Comparison of ENCODE assay signal across 8 cellular contexts in the genomic region with DNA sequence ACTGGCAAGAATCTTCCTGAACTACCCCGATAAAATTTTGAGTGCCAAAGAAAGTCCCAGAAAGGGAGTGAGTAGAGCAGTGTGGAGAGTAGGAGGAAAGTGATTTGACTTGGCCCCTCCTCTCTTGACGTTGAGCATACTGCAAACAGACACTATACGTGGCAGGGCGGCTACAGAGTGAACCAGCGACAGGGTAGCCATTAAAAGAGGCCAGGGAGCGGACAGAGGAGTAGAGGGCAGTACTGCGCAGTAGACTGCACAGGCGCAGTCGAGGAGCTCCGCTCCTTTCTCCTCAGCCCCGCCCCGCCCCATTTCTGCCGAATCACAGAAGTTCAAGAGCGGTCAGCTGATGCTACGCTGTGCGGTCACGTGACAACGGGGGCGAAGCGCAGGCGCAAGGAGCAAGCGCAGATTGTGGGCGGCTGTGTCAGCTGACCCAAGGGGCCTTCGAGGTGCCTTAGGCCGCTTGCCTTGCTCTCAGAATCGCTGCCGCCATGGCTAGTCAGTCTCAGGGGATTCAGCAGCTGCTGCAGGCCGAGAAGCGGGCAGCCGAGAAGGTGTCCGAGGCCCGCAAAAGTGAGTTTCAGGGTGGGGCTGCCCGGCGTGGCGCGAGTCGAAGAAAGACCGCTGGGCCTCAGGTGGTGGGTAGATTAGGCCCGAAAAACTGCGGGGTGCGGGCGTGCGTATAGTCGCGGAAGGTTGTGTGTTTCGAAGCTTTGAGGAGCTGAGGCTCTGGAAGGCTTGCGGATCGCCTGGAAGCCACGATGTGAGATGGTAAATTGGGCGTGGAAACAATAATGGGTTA. TPM values are rescaled to one million over a fixed set of nuclear protein-coding genes. Genes with fewer than 3 reads are reported as not detected.
DNase-seq lines count a peak whose midpoint lies in the region; FAIRE-seq and TF ChIP-seq lines count a peak whose summit lies in the region.

Gene ATP6V1G1, plus strand, starts transcription at position 425 of the 805 bp plus-strand sequence. Its CDS starts 70 bp downstream, at position 495.

- H3K36me3 ChIP-seq in neuronal stem cell (replicated peaks in 1 of 2; ENCODE audit: control insufficient read depth in 2 of 2, insufficient read depth in 2 of 2, low read length in 2 of 2) = peaks cover 0 to 21% of the 10 kb centered on the region in 2 donors

- H3K23ac ChIP-seq in neuronal stem cell (ENCODE audit: low read depth, low read length, poor library complexity) = peak within 1 kb of the TSS; percentile 45

- H2AFZ ChIP-seq in neuronal stem cell (ENCODE audit: low read length) = peak within 1 kb of the TSS; percentile 87

- H3K9ac ChIP-seq in neuronal stem cell (ENCODE audit: low read depth, low read length, poor library complexity) = peak within 1 kb of the TSS; percentile 97

- no CpG with 5 or more reads among the region's 50 CpGs for WGBS in neuronal stem cell (ENCODE audit: extremely low coverage in 2 of 2, insufficient read length in 2 of 2, insufficient replicate concordance in 1 of 2), 2 donors

- no peaks in the 10 kb centered on the region for H3K27me3 ChIP-seq in neuronal stem cell (ENCODE audit: control insufficient read depth in 3 of 3, insufficient read depth in 3 of 3, low read depth in 1 of 3, low read length in 3 of 3)

- no peaks in the 10 kb centered on the region for H3K9me3 ChIP-seq in neuronal stem cell (replicated peaks in 1 of 2; ENCODE audit: control insufficient read depth in 2 of 2, insufficient read depth in 1 of 2, low read depth in 1 of 2, low read length in 2 of 2)

- TF ChIP-seq CTCF in subcutaneous adipose tissue (IDR thresholded peaks at IDR 0.05; ENCODE audit: low read depth) = no peak

- DNase-seq in GM03348 (ENCODE audit: low spot score) (peak; percentile 98), HEK293T (ENCODE audit: extremely low spot score) (peak; percentile 96), MV-4-11 (lab: John Stamatoyannopoulos, UW) (peak; percentile 98), SK-MEL-5 (ENCODE audit: low read depth, low spot score) (peak; percentile 100), frontal cortex (ENCODE audit: low spot score in 2 of 2) (peak; percentile 78 to 92), neuronal stem cell (ENCODE audit: low spot score) (peak; percentile 98)
- DNase-seq in activated naive CD4-positive, alpha-beta T cell treated with Interleukin-2 at 50 U/mL for 16 hours = peak; percentile 100

- H2BK5ac ChIP-seq in neuronal stem cell (ENCODE audit: low read length) = peak within 1 kb of the TSS; percentile 54

- POLR2A ChIA-PET in HEK293T (lab: Yijun Ruan, JAX) = interaction anchor here (0.5 to 3.1 kb wide), 32 partner anchors 8 to 238 kb away, joined by 3 to 46 read pairs (median 4); no protein-coding TSS in a partner anchor

- in situ Hi-C loops in SK-MEL-5 (cut with HindIII; ENCODE audit: low pct_unique_long_range_greater_than_20kb, low sequenced_read_pairs) = no loop called here

- CTCF ChIA-PET in HEK293T (lab: Yijun Ruan, JAX) = interaction anchor here (1.2 kb wide), 1 partner anchor 182 kb away, joined by 3 read pairs; no protein-coding TSS in a partner anchor

- no peak within 1 kb of the TSS for H4K91ac ChIP-seq in neuronal stem cell (ENCODE audit: low read depth, low read length, poor library complexity)

- peak within 1 kb of the TSS; percentile 12 for H3K4ac ChIP-seq in neuronal stem cell (ENCODE audit: low read length)

- no peak within 1 kb of the TSS for H2BK15ac ChIP-seq in neuronal stem cell (ENCODE audit: low read length)

- peak within 1 kb of the TSS; percentile 83 for H3K14ac ChIP-seq in neuronal stem cell (ENCODE audit: low read length)

- no peak within 1 kb of the TSS for H2BK12ac ChIP-seq in neuronal stem cell (ENCODE audit: low read length)

- peaks cover 8 to 23% of the 10 kb centered on the region in 2 donors for H3K4me1 ChIP-seq in neuronal stem cell (ENCODE audit: control insufficient read depth in 2 of 2, insufficient read depth in 1 of 2, low read depth in 1 of 2, low read length in 2 of 2)

- peak within 1 kb of the TSS; percentile 89 for H3K4me2 ChIP-seq in neuronal stem cell (ENCODE audit: insufficient read depth, low read length, poor library complexity, severe bottlenecking)

- H2BK120ac ChIP-seq in neuronal stem cell (ENCODE audit: low read depth, low read length) = no peak within 1 kb of the TSS

- peak within 1 kb of the TSS; percentile 57 for H3K27ac ChIP-seq in neuronal stem cell (replicated peaks; ENCODE audit: low read length)

- H3K4me3 ChIP-seq in neuronal stem cell (ENCODE audit: low read length in 2 of 2) = peak within 1 kb of the TSS; percentile 64 to 93

- H3K79me1 ChIP-seq in neuronal stem cell (ENCODE audit: low read depth, low read length) = peaks cover 8% of the 10 kb centered on the region

- peak within 1 kb of the TSS; percentile 17 for H4K8ac ChIP-seq in neuronal stem cell (ENCODE audit: low read depth, low read length)

- H3K18ac ChIP-seq in neuronal stem cell (ENCODE audit: low read length) = peak within 1 kb of the TSS; percentile 97

- H2AK5ac ChIP-seq in neuronal stem cell (ENCODE audit: low read depth, low read length) = peak within 1 kb of the TSS; percentile 92

- FAIRE-seq in frontal cortex (lab: Jason Lieb, UNC) = no peak

TF ChIP-seq in HEK293T, 16 proteins besides CTCF, POLR2A, EP300 and RAD21:
- TF ChIP-seq FOXA1 (IDR thresholded peaks at IDR 0.05) (no peak), SP1 (IDR thresholded peaks at IDR 0.05) (no peak), SUZ12 (IDR thresholded peaks at IDR 0.05) (no peak), ELF4 (IDR thresholded peaks at IDR 0.05) (peak; percentile 25; the same call in 1 of the 2 replicates), BHLHE40 (IDR thresholded peaks at IDR 0.05; ENCODE audit: borderline replicate concordance) (no peak), HDGF (IDR thresholded peaks at IDR 0.05; ENCODE audit: borderline replicate concordance) (no peak), CTBP1 (IDR thresholded peaks at IDR 0.05; ENCODE audit: borderline replicate concordance) (no peak), LEF1 (IDR thresholded peaks at IDR 0.05; ENCODE audit: borderline replicate concordance) (no peak), ZNF384 (IDR thresholded peaks at IDR 0.05) (no peak), FOXM1 (IDR thresholded peaks at IDR 0.05; ENCODE audit: borderline replicate concordance) (no peak), FOXK2 (IDR thresholded peaks at IDR 0.05) (no peak), L3MBTL2 (conservative IDR thresholded peaks at IDR 0.05) (peak; percentile 91), NFRKB (IDR thresholded peaks at IDR 0.05) (no peak), ARNT (IDR thresholded peaks at IDR 0.05) (no peak)
- TF ChIP-seq, protein P1, sequence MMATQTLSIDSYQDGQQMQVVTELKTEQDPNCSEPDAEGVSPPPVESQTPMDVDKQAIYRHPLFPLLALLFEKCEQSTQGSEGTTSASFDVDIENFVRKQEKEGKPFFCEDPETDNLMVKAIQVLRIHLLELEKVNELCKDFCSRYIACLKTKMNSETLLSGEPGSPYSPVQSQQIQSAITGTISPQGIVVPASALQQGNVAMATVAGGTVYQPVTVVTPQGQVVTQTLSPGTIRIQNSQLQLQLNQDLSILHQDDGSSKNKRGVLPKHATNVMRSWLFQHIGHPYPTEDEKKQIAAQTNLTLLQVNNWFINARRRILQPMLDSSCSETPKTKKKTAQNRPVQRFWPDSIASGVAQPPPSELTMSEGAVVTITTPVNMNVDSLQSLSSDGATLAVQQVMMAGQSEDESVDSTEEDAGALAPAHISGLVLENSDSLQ (IDR thresholded peaks at IDR 0.05) = no peak
TF ChIP-seq in HEK293T: peak in this region for 2.

RNA-seq across cellular contexts. Expression of gene ATP6V1G1, which starts in this region (rescaled TPM):
- total RNA-seq in SK-MEL-5 (2014; rRNA removed; shearing (Covaris generic)) = 605 and 615 TPM in 2 replicates
- 372 and 456 TPM in 2 replicates for polyA plus RNA-seq in SK-MEL-5 (2015; cell fraction: cytosol; rRNA removed)
- polyA plus RNA-seq in SK-MEL-5 (2015; cell fraction: nucleus; rRNA removed) = 68.9 and 79.0 TPM in 2 replicates
- total RNA-seq in frontal cortex (108 TPM), subcutaneous adipose tissue (100 to 1,000 TPM; 132 to 159 (median 149) TPM)
- polyA plus RNA-seq in neuronal stem cell (2013, experiment 1 of 2) = 221 TPM
- polyA plus RNA-seq in neuronal stem cell (2013, experiment 2 of 2) = 221 TPM

Comparison
In these comparisons a context has a peak if more than half of its experiments do, and no peak if none do; other contexts are left out.
1. Peak in every context shown above with its lines: DNase-seq, H3K4me3 ChIP-seq and H3K27ac ChIP-seq.